Comparison of ENCODE assay signal across 1 cellular context in genomic region chr2:101518470-101519172, GRCh38.
TF ChIP-seq lines count a peak whose summit lies in the region.

No MANE protein-coding gene starts in this region.

TF ChIP-seq in GM12878, 131 proteins besides CTCF, POLR2A, EP300 and RAD21 (continued from another document):
- TF ChIP-seq TCF7 (IDR thresholded peaks at IDR 0.05; ENCODE audit: borderline replicate concordance) (no peak), ATF7 (IDR thresholded peaks at IDR 0.05; ENCODE audit: low read depth) (no peak), SIX5 (IDR thresholded peaks at IDR 0.05; ENCODE audit: low read depth, low read length, severe bottlenecking) (no peak)
TF ChIP-seq in GM12878: peak in this region for 0.
